In genomic region chr4:103075435-103075893, GRCh38 we compare ENCODE assay signal across 8 cellular contexts. TPM values are rescaled to one million over a fixed set of nuclear protein-coding genes. Genes with fewer than 3 reads are reported as not detected.
A peak's percentile ranks its signal among the peaks of the same experiment; 100 is the strongest.
DNase-seq lines count a peak whose midpoint lies in the region; ATAC-seq, FAIRE-seq and TF ChIP-seq lines count a peak whose summit lies in the region.

No MANE protein-coding gene starts in this region.

- peaks cover 48% of the 10 kb centered on the region for H3K4me1 Mint-ChIP-seq in activated T-cell treated with anti-CD3 and anti-CD28 coated beads, Interleukin-2, amount 50 U/mL, for 72 hours (ENCODE audit: low read depth)

- H3K27ac ChIP-seq in ascending aorta (peak overlapping the region; percentile 89 to 91), tibial nerve (peak overlapping the region; percentile 62 to 93 (median 86))

- H3K9me3 ChIP-seq in ascending aorta (no peaks in the 10 kb centered on the region), tibial nerve (no peaks in the 10 kb centered on the region)

- no peaks in the 10 kb centered on the region for H3K27me3 Mint-ChIP-seq in activated T-cell treated with anti-CD3 and anti-CD28 coated beads, Interleukin-2, amount 50 U/mL, for 72 hours (ENCODE audit: low read depth)

- peaks cover 3 to 9% of the 10 kb centered on the region in 2 donors for H3K4me1 ChIP-seq in ascending aorta
- H3K4me1 ChIP-seq in tibial nerve, result peaks cover 0 to 29% (median 15%) of the 10 kb centered on the region in 4 donors

- FAIRE-seq in GM12892 (lab: Jason Lieb, UNC), result no peak

- no peaks in the 10 kb centered on the region for H3K27me3 ChIP-seq in ascending aorta
- H3K27me3 ChIP-seq in tibial nerve, result no peaks in the 10 kb centered on the region

- no peak for DNase-seq in activated T-cell treated with anti-CD3 and anti-CD28 coated beads, Interleukin-2, amount 50 U/mL, for 72 hours
- no peak for DNase-seq in activated T-cell treated with anti-CD3 and anti-CD28 coated beads for 4 hours
- DNase-seq in HuH-7.5 (ENCODE audit: low spot score), result peak; percentile 27
- no peak for DNase-seq in ascending aorta (ENCODE audit: low spot score in 2 of 2)
- peak; percentile 43 for DNase-seq in left kidney (ENCODE audit: low read depth, low spot score)
- no peak for DNase-seq in tibial nerve (ENCODE audit: low spot score in 2 of 2)
- no peak for DNase-seq in GM12892 (ENCODE audit: insufficient read length)

- H3K4me3 Mint-ChIP-seq in activated T-cell treated with anti-CD3 and anti-CD28 coated beads, Interleukin-2, amount 50 U/mL, for 72 hours, result peak overlapping the region; percentile 94 to 97

- TF ChIP-seq CTCF in ascending aorta (IDR thresholded peaks at IDR 0.05) (no peak), tibial nerve (IDR thresholded peaks at IDR 0.05) (no peak)

- WGBS in tibial nerve, 2 donors, result 25% methylated on average over 4 of the region's 4 CpGs

- H3K4me3 ChIP-seq in ascending aorta (peak overlapping the region; percentile 58 to 85), tibial nerve (peak overlapping the region; percentile 68 to 91 (median 86))

- H3K36me3 ChIP-seq in ascending aorta (peaks cover 0 to 3% of the 10 kb centered on the region in 2 donors), tibial nerve (peaks cover 0 to 13% (median 0%) of the 10 kb centered on the region in 3 donors)

- TF ChIP-seq EP300 in tibial nerve (IDR thresholded peaks at IDR 0.05), result no peak

- no peaks in the 10 kb centered on the region for H3K9me3 Mint-ChIP-seq in activated T-cell treated with anti-CD3 and anti-CD28 coated beads, Interleukin-2, amount 50 U/mL, for 72 hours

- TF ChIP-seq POLR2A in tibial nerve (IDR thresholded peaks at IDR 0.05) (no peak), GM12892 (IDR thresholded peaks at IDR 0.05; ENCODE audit: low read depth, low read length) (no peak)

- peak overlapping the region; percentile 95 for H3K27ac Mint-ChIP-seq in activated T-cell treated with anti-CD3 and anti-CD28 coated beads, Interleukin-2, amount 50 U/mL, for 72 hours

- peaks cover 6 to 18% of the 10 kb centered on the region in 2 donors for H3K36me3 Mint-ChIP-seq in activated T-cell treated with anti-CD3 and anti-CD28 coated beads, Interleukin-2, amount 50 U/mL, for 72 hours (ENCODE audit: insufficient read depth in 2 of 2)

- intact Hi-C loops in ascending aorta (cut with DNase I), result loop anchor here (5.0 kb wide), 1 partner anchor 728 kb away; the partner anchor contains the start of gene SLC39A8

- no peak for ATAC-seq in activated T-cell treated with anti-CD3 and anti-CD28 coated beads, Interleukin-2, amount 50 U/mL, for 72 hours (replicated peaks in 1 of 2)
- ATAC-seq in HG03097 (IDR thresholded peaks at IDR 0.05; ENCODE audit: low FRiP score, unreplicated experiment), result no peak

RNA-seq across cellular contexts. Expression of gene SLC9B2, which starts 1.1 kb away (rescaled TPM):
- total RNA-seq in activated T-cell treated with anti-CD3 and anti-CD28 coated beads, Interleukin-2, amount 50 U/mL, for 72 hours, result 10 to 100 TPM; 22.5 to 24.5 TPM
- total RNA-seq in ascending aorta (15.6 TPM), tibial nerve (10 to 100 TPM; 13.1 to 29.4 (median 22.2) TPM)
- polyA plus RNA-seq in GM12892 (2012; ENCODE audit: missing spikeins), result 16.5 TPM

RNA-seq across cellular contexts. Expression of gene BDH2, which starts 24.2 kb away (rescaled TPM):
- 10 to 100 TPM; 15.6 to 17.6 TPM for total RNA-seq in activated T-cell treated with anti-CD3 and anti-CD28 coated beads, Interleukin-2, amount 50 U/mL, for 72 hours
- total RNA-seq in ascending aorta (13.9 TPM), tibial nerve (10 to 100 TPM; 35.7 to 95.3 (median 72.4) TPM)
- 43.2 TPM for polyA plus RNA-seq in GM12892 (2012; ENCODE audit: missing spikeins)

RNA-seq across cellular contexts. Expression of gene SLC9B1, which starts 56.0 kb away (rescaled TPM):
- 1 to 10 TPM; 2.5 to 3.4 TPM for total RNA-seq in activated T-cell treated with anti-CD3 and anti-CD28 coated beads, Interleukin-2, amount 50 U/mL, for 72 hours
- total RNA-seq in ascending aorta, result not detected
- total RNA-seq in tibial nerve, result 1 to 10 TPM; 1.5 to 4.2 (median 2.4) TPM
- polyA plus RNA-seq in GM12892 (2012; ENCODE audit: missing spikeins), result 2.3 TPM

Comparison
In these comparisons a context has a peak if more than half of its experiments do, and no peak if none do; other contexts are left out.
1. DNase-seq: peak in HuH-7.5 (single experiment) and left kidney (single experiment); none in activated T-cell treated with anti-CD3 and anti-CD28 coated beads, Interleukin-2, amount 50 U/mL, for 72 hours (0 of 2), activated T-cell treated with anti-CD3 and anti-CD28 coated beads for 4 hours (single experiment), ascending aorta (0 of 2), tibial nerve (0 of 2) and GM12892 (single experiment).